Comparison of ENCODE assay signal across 18 cellular contexts in the genomic region with DNA sequence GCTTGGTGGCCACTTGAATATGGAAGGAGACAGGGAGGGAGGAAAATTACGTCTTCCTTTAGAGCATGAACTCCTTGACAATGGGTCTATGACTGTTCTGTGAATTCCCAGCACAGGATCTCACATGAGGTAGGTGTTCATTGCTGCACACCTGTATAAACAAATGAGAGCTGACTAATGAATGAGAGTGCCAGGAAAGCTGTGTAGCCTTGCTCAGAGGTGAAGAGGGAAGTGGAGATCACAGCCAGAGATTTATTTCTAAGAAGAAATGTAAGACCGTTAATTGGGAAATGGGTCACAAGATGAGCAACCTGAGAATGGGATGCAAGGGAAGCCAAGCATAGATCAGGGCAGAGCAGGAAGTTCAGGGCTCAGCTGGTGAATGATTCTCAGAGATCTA.
DNase-seq lines count a peak whose midpoint lies in the region; TF ChIP-seq lines count a peak whose summit lies in the region.
"Had no signal": no experiment of that assay in that cellular context is flagged by ENCODE, and none has a peak within 500 bp of the region (broad histone marks: within the 10 kb centered on the region; RNA-seq: fewer than 3 reads in every experiment).

No MANE protein-coding gene starts in this region.

- no peaks in the 10 kb centered on the region for H3K36me3 ChIP-seq in spleen
- H3K36me3 ChIP-seq: BLaER1 treated with 17β-estradiol and CSF1 and Interleukin-3, amounts not matched to agents 10 nM and 100 nM; Peyer's patch; SJCRH30 had no signal

- no peak overlapping the region for H3K4me3 ChIP-seq in spleen
- H3K4me3 ChIP-seq: BLaER1 treated with 17β-estradiol and CSF1 and Interleukin-3, amounts not matched to agents 10 nM and 100 nM; Peyer's patch; SJCRH30 had no signal

- H3K27ac ChIP-seq in epithelial cell of prostate (no peak overlapping the region), spleen (no peak overlapping the region)
- H3K27ac ChIP-seq: BLaER1 treated with 17β-estradiol and CSF1 and Interleukin-3, amounts not matched to agents 10 nM and 100 nM; Peyer's patch; SJCRH30 had no signal

- DNase-seq in NCI-H2029 (lab: John Stamatoyannopoulos, UW) (peak; percentile 63), NCI-H774 (lab: John Stamatoyannopoulos, UW) (peak; percentile 69), epithelial cell of prostate (ENCODE audit: low read depth, low spot score) (peak; percentile 83), left kidney (ENCODE audit: low read depth, low spot score) (peak; percentile 67), NCI-H748 (lab: John Stamatoyannopoulos, UW; ENCODE audit: unreplicated experiment) (no peak), Ammon's horn (ENCODE audit: low spot score) (no peak), spleen (no peak), anterior cingulate cortex (lab: John Stamatoyannopoulos, UW) (no peak)
- DNase-seq: Caco-2; CD4-positive, alpha-beta memory T cell; DMS79; H7; Karpas-422; NCI-H1694; NCI-H748 treated with DMSO at 0.1 percent for 48 hours; Peyer's patch; SJCRH30 had no signal

- no peak for TF ChIP-seq CTCF in spleen (IDR thresholded peaks at IDR 0.05 in 8 of 11, conservative IDR thresholded peaks at IDR 0.05 in 3 of 11)

- no peaks in the 10 kb centered on the region for H3K27me3 ChIP-seq in spleen (replicated peaks in 1 of 7)
- H3K27me3 ChIP-seq: BLaER1 treated with 17β-estradiol and CSF1 and Interleukin-3, amounts not matched to agents 10 nM and 100 nM; Peyer's patch; SJCRH30 had no signal

- no peak for TF ChIP-seq POLR2A in spleen (IDR thresholded peaks at IDR 0.05)

- no peaks in the 10 kb centered on the region for H3K4me1 ChIP-seq in spleen
- H3K4me1 ChIP-seq: BLaER1 treated with 17β-estradiol and CSF1 and Interleukin-3, amounts not matched to agents 10 nM and 100 nM; Caco-2; Peyer's patch; SJCRH30 had no signal

- H3K9me3 ChIP-seq in spleen, result no peaks in the 10 kb centered on the region
- H3K9me3 ChIP-seq: Caco-2, Peyer's patch, SJCRH30 had no signal

- intact Hi-C loops in spleen (cut with DNase I; ENCODE audit: low total_unique reads), result no loop called here

- WGBS in spleen, 5 donors, result 65 to 80% (median 78%) methylated on average over 2 of the region's 2 CpGs

Comparison
In these comparisons a context has a peak if more than half of its experiments do, and no peak if none do; other contexts are left out.
1. DNase-seq: peak in NCI-H2029 (single experiment), NCI-H774 (single experiment), epithelial cell of prostate (single experiment) and left kidney (single experiment); none in NCI-H748 (single experiment), Ammon's horn (single experiment), spleen (single experiment) and anterior cingulate cortex (0 of 58).